ENCODE assay signal across 1 cellular context in genomic region chr17:79804856-79805696, GRCh38.
TF ChIP-seq lines count a peak whose summit lies in the region.

No MANE protein-coding gene starts in this region.

TF ChIP-seq in HepG2, 621 proteins besides CTCF, POLR2A, EP300 and RAD21:
- TF ChIP-seq BCLAF1 (IDR thresholded peaks at IDR 0.05) (no peak), ZNF574 (CRISPR knock-in tag; IDR thresholded peaks at IDR 0.05) (no peak), NFYB (CRISPR knock-in tag; IDR thresholded peaks at IDR 0.05) (no peak), ZSCAN21 (CRISPR knock-in tag; IDR thresholded peaks at IDR 0.05; ENCODE audit: borderline replicate concordance) (no peak), RNF2 (conservative IDR thresholded peaks at IDR 0.05; ENCODE audit: low read depth) (0 out of 2 replicates have a peak, but pooled peaks have one; percentile 27), PITX1 (CRISPR knock-in tag; IDR thresholded peaks at IDR 0.05) (no peak), MTA1 (CRISPR knock-in tag; IDR thresholded peaks at IDR 0.05; ENCODE audit: borderline replicate concordance) (no peak), FOXJ3 (CRISPR knock-in tag; IDR thresholded peaks at IDR 0.05; ENCODE audit: borderline replicate concordance) (no peak)
